ENCODE assay signal across 24 cellular contexts in genomic region chr1:100882622-100883186, GRCh38. TPM values are rescaled to one million over a fixed set of nuclear protein-coding genes. Genes with fewer than 3 reads are reported as not detected.
DNase-seq lines count a peak whose midpoint lies in the region; ATAC-seq, FAIRE-seq and TF ChIP-seq lines count a peak whose summit lies in the region.
"Had no signal": no experiment of that assay in that cellular context is flagged by ENCODE, and none has a peak within 500 bp of the region (broad histone marks: within the 10 kb centered on the region; RNA-seq: fewer than 3 reads in every experiment).

No MANE protein-coding gene starts in this region.

- TF ChIP-seq EP300 in H1 (IDR thresholded peaks at IDR 0.05; ENCODE audit: borderline replicate concordance in 1 of 2, low read depth in 2 of 2, low read length in 2 of 2), result no peak

- no peaks in the 10 kb centered on the region for H3K23me2 ChIP-seq in H1 (ENCODE audit: low read depth, low read length)

- H3K9me3 ChIP-seq in H1 (ENCODE audit: insufficient read depth in 2 of 2, low read depth in 1 of 2, low read length in 1 of 2) (no peaks in the 10 kb centered on the region), pancreas (no peaks in the 10 kb centered on the region)
- H3K9me3 ChIP-seq: testis had no signal

- H2AFZ ChIP-seq in H1 (ENCODE audit: low read length), result no peak overlapping the region

- no peak overlapping the region for H4K5ac ChIP-seq in H1 (ENCODE audit: insufficient read length, low read depth, low read length)

- ATAC-seq in pancreas (peak in 3 of 4 donors; percentile 29 to 69 (median 53)), HG02840 (IDR thresholded peaks at IDR 0.05; ENCODE audit: low FRiP score, unreplicated experiment) (no peak), HG03442 (IDR thresholded peaks at IDR 0.05; ENCODE audit: unreplicated experiment) (no peak)
- ATAC-seq: activated CD4-positive, CD25-positive, alpha-beta regulatory T cell treated with anti-CD3 and anti-CD28 coated beads, Interleukin-2, amount 50 U/mL, for 24 hours; PC-3; stimulated activated effector memory CD8-positive, alpha-beta T cell treated with anti-CD3 and anti-CD28 coated beads, Interleukin-12 subunit alpha, Interleukin-12 subunit beta, amount 100 ng/mL, for 72 hours had no signal

- H3K36me3 ChIP-seq in H1 (ENCODE audit: control insufficient read depth in 2 of 4, insufficient read depth in 4 of 4, low read length in 3 of 4) (peaks cover 0 to 9% (median 1%) of the 10 kb centered on the region in 4 experiments; a peak in 3 of 8 replicates), pancreas (no peaks in the 10 kb centered on the region)

- intact Hi-C loops in pancreas (cut with DNase I), result no loop called here

- no peak overlapping the region for H2BK12ac ChIP-seq in H1 (ENCODE audit: low read depth, low read length)

- no peak overlapping the region for H3K4ac ChIP-seq in H1 (replicated peaks; ENCODE audit: insufficient read length, low read depth, low read length)

- no peak overlapping the region for H2BK120ac ChIP-seq in H1 (replicated peaks; ENCODE audit: low read depth, low read length)

- H4K20me1 ChIP-seq in H1 (replicated peaks in 1 of 2; ENCODE audit: control insufficient read depth in 1 of 2, insufficient read depth in 2 of 2, low read length in 2 of 2), result no peaks in the 10 kb centered on the region

- no peak overlapping the region for H3K4me3 ChIP-seq in H1 (ENCODE audit: extremely low read depth in 1 of 4, insufficient read depth in 2 of 4, low read depth in 3 of 4, low read length in 4 of 4)
- no peak overlapping the region for H3K4me3 ChIP-seq in pancreas
- H3K4me3 ChIP-seq: cardiac muscle cell, dorsolateral prefrontal cortex, testis had no signal

- H3K4me2 ChIP-seq in H1 (ENCODE audit: insufficient read depth in 1 of 2, low read depth in 2 of 2, low read length in 2 of 2), result no peak overlapping the region

- no peak overlapping the region for H2AK5ac ChIP-seq in H1 (ENCODE audit: low read depth, low read length)

- 97% methylated on average over 2 of the region's 2 CpGs; no CpG with 5 or more reads in 1 of the 2 experiments for WGBS in H1 (ENCODE audit: extremely low coverage in 1 of 2, insufficient coverage in 1 of 2, insufficient read length in 1 of 2, insufficient replicate concordance in 2 of 2, low coverage in 1 of 2, low lambda C conversion rate in 2 of 2, missing lambda C conversion rate in 1 of 2), 2 experiments
- WGBS in pancreas, 2 donors, result 40 to 49% methylated on average over 2 of the region's 2 CpGs

- no peak overlapping the region for H2BK20ac ChIP-seq in H1 (ENCODE audit: low read length)

- no peak overlapping the region for H3K14ac ChIP-seq in H1 (ENCODE audit: insufficient read length)

- no peak overlapping the region for H4K8ac ChIP-seq in H1 (ENCODE audit: extremely low read depth, insufficient read depth, low read length)

- H3K4me1 ChIP-seq in H1 (replicated peaks in 1 of 4; ENCODE audit: control insufficient read depth in 3 of 4, insufficient read depth in 4 of 4, low read length in 3 of 4), result no peaks in the 10 kb centered on the region
- no peaks in the 10 kb centered on the region for H3K4me1 ChIP-seq in pancreas
- H3K4me1 ChIP-seq: testis had no signal

- no peak for TF ChIP-seq CTCF in H1 (IDR thresholded peaks at IDR 0.05; ENCODE audit: control extremely low read depth in 1 of 3, insufficient read depth in 1 of 3, low read depth in 1 of 3, low read length in 3 of 3)
- TF ChIP-seq CTCF in pancreas (IDR thresholded peaks at IDR 0.05), result no peak

- TF ChIP-seq RAD21 in H1 (IDR thresholded peaks at IDR 0.05 in 1 of 2, conservative IDR thresholded peaks at IDR 0.05 in 1 of 2; ENCODE audit: low read depth in 2 of 2, low read length in 2 of 2), result no peak

- H3K9ac ChIP-seq in H1 (replicated peaks in 1 of 4; ENCODE audit: extremely low read depth in 1 of 4, low read depth in 3 of 4, low read length in 3 of 4), result no peak overlapping the region

- TF ChIP-seq POLR2A in H1 (IDR thresholded peaks at IDR 0.05; ENCODE audit: control extremely low read depth in 1 of 2, low read depth in 2 of 2, low read length in 2 of 2), result no peak

- H4K91ac ChIP-seq in H1 (replicated peaks; ENCODE audit: insufficient read length, low read length), result no peak overlapping the region

- DNase-seq in KBM-7 (peak; percentile 7), OCI-M1 (lab: John Stamatoyannopoulos, UW) (peak; percentile 64), H1 (ENCODE audit: low read depth in 1 of 2, low spot score in 2 of 2) (no peak), pancreas (no peak), mucosa of gallbladder (ENCODE audit: low spot score) (no peak)
- DNase-seq: activated naive CD4-positive, alpha-beta T cell; activated T-cell treated with anti-CD3 and anti-CD28 coated beads, Interleukin-2, amount 50 U/mL, for 24 hours; amygdala; DMS79; dorsolateral prefrontal cortex; mammary epithelial cell; naive B cell; NCI-H1436 treated with DMSO at 0.1 percent for 48 hours; NCI-H2171 treated with DMSO at 0.1 percent for 48 hours; NCI-H69; PC-3; testis had no signal

- CTCF ChIA-PET in H1 (lab: Charles Lee; ENCODE audit: partially characterized antibody), result interaction anchor here (0.7 to 1.5 kb wide), 2 partner anchors 157 to 356 kb away, joined by 3 to 4 read pairs; no protein-coding TSS in a partner anchor

- in situ Hi-C loops in KBM-7 (cut with MboI; ENCODE audit: low pct_unique_long_range_greater_than_20kb, low sequenced_read_pairs), result loop anchor here (25.0 kb wide), 1 partner anchor 1070 kb away; no protein-coding TSS in a partner anchor

- peaks cover 0 to 3% of the 10 kb centered on the region in 2 experiments; a peak in 1 of 4 replicates for H3K79me2 ChIP-seq in H1 (ENCODE audit: control insufficient read depth in 1 of 2, insufficient read depth in 2 of 2, low read length in 2 of 2)

- H3K56ac ChIP-seq in H1 (replicated peaks; ENCODE audit: insufficient read length, low read depth, low read length), result no peak overlapping the region

- H2BK5ac ChIP-seq in H1 (ENCODE audit: low read depth, low read length), result no peak overlapping the region

- H3K79me1 ChIP-seq in H1 (ENCODE audit: low read depth, low read length), result no peaks in the 10 kb centered on the region

- H3K18ac ChIP-seq in H1 (ENCODE audit: extremely low read depth, low read length), result no peak overlapping the region

- no peak overlapping the region for H3K27ac ChIP-seq in H1 (ENCODE audit: low read depth, low read length)
- no peak overlapping the region for H3K27ac ChIP-seq in pancreas
- H3K27ac ChIP-seq: cardiac muscle cell, testis had no signal

- FAIRE-seq in H1 (lab: Jason Lieb, UNC) (no peak), pancreas (lab: Jason Lieb, UNC) (no peak)
- FAIRE-seq: GM12892, H54 had no signal

- POLR2A ChIA-PET in H1 (lab: Charles Lee; ENCODE audit: partially characterized antibody), result no interaction called here

- H2BK15ac ChIP-seq in H1 (ENCODE audit: low read length), result no peak overlapping the region

- no peaks in the 10 kb centered on the region for H3K27me3 ChIP-seq in H1 (replicated peaks in 1 of 4; ENCODE audit: control insufficient read depth in 3 of 4, extremely low read depth in 1 of 4, insufficient read depth in 3 of 4, low read length in 3 of 4)
- H3K27me3 ChIP-seq in pancreas, result no peaks in the 10 kb centered on the region
- H3K27me3 ChIP-seq: cardiac muscle cell, dorsolateral prefrontal cortex, testis had no signal

- no peak overlapping the region for H3K23ac ChIP-seq in H1 (ENCODE audit: insufficient read length)

TF ChIP-seq in H1, 55 proteins besides CTCF, POLR2A, EP300 and RAD21:
- TF ChIP-seq ASH2L (IDR thresholded peaks at IDR 0.05; ENCODE audit: low read length) (no peak), HDAC6 (IDR thresholded peaks at IDR 0.05; ENCODE audit: low read depth, low read length) (no peak), EGR1 (IDR thresholded peaks at IDR 0.05; ENCODE audit: borderline replicate concordance, low read depth, low read length) (no peak), RBBP5 (IDR thresholded peaks at IDR 0.05; ENCODE audit: borderline replicate concordance, low read depth, low read length) (no peak), HDAC2 (IDR thresholded peaks at IDR 0.05; ENCODE audit: borderline replicate concordance in 1 of 2, low read depth in 2 of 2, low read length in 2 of 2) (no peak), CEBPB (IDR thresholded peaks at IDR 0.05; ENCODE audit: low read depth, low read length) (peak; percentile 15; the same call in 1 of the 2 replicates), RFX5 (IDR thresholded peaks at IDR 0.05; ENCODE audit: borderline replicate concordance, low read depth, low read length) (no peak)

RNA-seq across cellular contexts. Expression of gene EXTL2, which starts 11.9 kb away (rescaled TPM):
- total RNA-seq in H1 (2021; fragmentation: NEBNext Ultra II Directional; extraction: Animal tissue kit (Norgen Biotek cat#: 25700)), result 49.6 and 54.7 TPM in 2 replicates
- polyA plus RNA-seq in H1 (2011; rRNA removed), result 13.7 and 27.1 TPM in 2 replicates
- 26.1 TPM for polyA plus RNA-seq in H1 (2011; cell fraction: cytosol; rRNA removed)
- polyA plus RNA-seq in H1 (2011; cell fraction: nucleus; rRNA removed), result 20.0 TPM
- polyA plus RNA-seq in H1 (2012, experiment 1 of 2), result 20.1 to 40.9 TPM (median 27.1 TPM) in 4 replicates
- 4.4 TPM for polyA plus RNA-seq in H1 (2012, experiment 2 of 2)
- 69.3 TPM for polyA plus RNA-seq in H1 (2013, experiment 1 of 2)
- polyA plus RNA-seq in H1 (2013, experiment 2 of 2), result 70.9 TPM
- 30.6 and 50.7 TPM in 2 replicates for polyA minus RNA-seq in H1 (2011; rRNA and poly(A)+ RNA removed)
- polyA minus RNA-seq in H1 (2011; cell fraction: cytosol; rRNA and poly(A)+ RNA removed), result 19.4 TPM
- polyA minus RNA-seq in H1 (2011; cell fraction: nucleus; rRNA and poly(A)+ RNA removed), result 49.5 TPM
- total RNA-seq in pancreas, result 1 to 10 TPM; 3.6 to 6.9 (median 5.8) TPM
- polyA plus RNA-seq in pancreas, result 1 to 10 TPM; 6.5 to 8.8 TPM
- 12.8 TPM for total RNA-seq in mucosa of gallbladder

RNA-seq across cellular contexts. Expression of gene SLC30A7, which starts 13.2 kb away (rescaled TPM):
- 18.9 and 22.1 TPM in 2 replicates for total RNA-seq in H1 (2021; fragmentation: NEBNext Ultra II Directional; extraction: Animal tissue kit (Norgen Biotek cat#: 25700))
- polyA plus RNA-seq in H1 (2011; rRNA removed), result 3.5 and 5.5 TPM in 2 replicates
- 4.6 TPM for polyA plus RNA-seq in H1 (2011; cell fraction: cytosol; rRNA removed)
- 4.0 TPM for polyA plus RNA-seq in H1 (2011; cell fraction: nucleus; rRNA removed)
- 5.1 to 7.3 TPM (median 6.3 TPM) in 4 replicates for polyA plus RNA-seq in H1 (2012, experiment 1 of 2)
- 0.67 TPM for polyA plus RNA-seq in H1 (2012, experiment 2 of 2)
- 15.3 TPM for polyA plus RNA-seq in H1 (2013, experiment 1 of 2)
- polyA plus RNA-seq in H1 (2013, experiment 2 of 2), result 17.0 TPM
- polyA minus RNA-seq in H1 (2011; rRNA and poly(A)+ RNA removed), result 20.9 and 25.4 TPM in 2 replicates
- 8.3 TPM for polyA minus RNA-seq in H1 (2011; cell fraction: cytosol; rRNA and poly(A)+ RNA removed)
- 16.5 TPM for polyA minus RNA-seq in H1 (2011; cell fraction: nucleus; rRNA and poly(A)+ RNA removed)
- 10 to 100 TPM; 10.4 to 21.4 (median 14.4) TPM for total RNA-seq in pancreas
- polyA plus RNA-seq in pancreas, result 1 to 10 TPM; 2.5 to 4.9 TPM
- 35.0 TPM for total RNA-seq in mucosa of gallbladder

Comparison
In these comparisons a context has a peak if more than half of its experiments do, and no peak if none do; other contexts are left out.
1. DNase-seq: peak in KBM-7 (single experiment) and OCI-M1 (single experiment); none in H1 (0 of 2), pancreas (0 of 6) and mucosa of gallbladder (single experiment).
2. ATAC-seq: peak in pancreas (3 of 4); none in HG02840 (single experiment) and HG03442 (single experiment).